In genomic region chr4:123244233-123244632, GRCh38 we compare ENCODE assay signal across 9 cellular contexts.
DNase-seq lines count a peak whose midpoint lies in the region; ATAC-seq and TF ChIP-seq lines count a peak whose summit lies in the region.
"Had no signal": no experiment of that assay in that cellular context is flagged by ENCODE, and none has a peak within 500 bp of the region (broad histone marks: within the 10 kb centered on the region; RNA-seq: fewer than 3 reads in every experiment).

No MANE protein-coding gene starts in this region.

- H3K9ac ChIP-seq in colonic mucosa (ENCODE audit: low read depth in 2 of 2, low read length in 2 of 2) = no peak overlapping the region

- ATAC-seq in upper lobe of left lung (ENCODE audit: low FRiP score in 2 of 2) = peak; percentile 59 to 72
- ATAC-seq: left colon had no signal

- TF ChIP-seq CTCF in RWPE1 (conservative IDR thresholded peaks at IDR 0.05; ENCODE audit: low read depth) (peak; percentile 32), cardiac muscle cell (IDR thresholded peaks at IDR 0.05; ENCODE audit: low read depth, low read length) (peak; percentile 4), upper lobe of left lung (IDR thresholded peaks at IDR 0.05) (no peak), colonic mucosa (IDR thresholded peaks at IDR 0.05) (no peak)

- H3K36me3 ChIP-seq in cardiac muscle cell (no peaks in the 10 kb centered on the region), upper lobe of left lung (no peaks in the 10 kb centered on the region), colonic mucosa (no peaks in the 10 kb centered on the region)

- H3K27ac ChIP-seq in RWPE1 (no peak overlapping the region), cardiac muscle cell (no peak overlapping the region), upper lobe of left lung (no peak overlapping the region), colonic mucosa (no peak overlapping the region)

- no peaks in the 10 kb centered on the region for H3K27me3 ChIP-seq in cardiac muscle cell
- no peaks in the 10 kb centered on the region for H3K27me3 ChIP-seq in upper lobe of left lung
- no peaks in the 10 kb centered on the region for H3K27me3 ChIP-seq in colonic mucosa

- peak in 2 of 4 donors; percentile 47 to 82 for TF ChIP-seq EP300 in upper lobe of left lung (IDR thresholded peaks at IDR 0.05)

- TF ChIP-seq POLR2A in upper lobe of left lung (IDR thresholded peaks at IDR 0.05) = no peak

- H3K9me3 ChIP-seq in cardiac muscle cell (ENCODE audit: low read depth) (no peaks in the 10 kb centered on the region), upper lobe of left lung (no peaks in the 10 kb centered on the region), colonic mucosa (no peaks in the 10 kb centered on the region)

- H3K4me3 ChIP-seq in cardiac muscle cell (no peak overlapping the region), upper lobe of left lung (no peak overlapping the region), colonic mucosa (no peak overlapping the region)

- POLR2A ChIA-PET in RWPE1 (lab: Yijun Ruan, JAX; ENCODE audit: low non-redundant PET) = no interaction called here

- CTCF ChIA-PET in RWPE1 (lab: Yijun Ruan, JAX) = interaction anchor here (0.6 to 0.7 kb wide), 3 partner anchors 10 to 553 kb away, joined by 3 to 5 read pairs (median 3); no protein-coding TSS in a partner anchor

- WGBS in upper lobe of left lung, 2 donors = 29 to 46% methylated on average over 5 of the region's 5 CpGs

- intact Hi-C loops in colonic mucosa (cut with DNase I) = no loop called here

- H3K4me1 ChIP-seq in cardiac muscle cell (ENCODE audit: low read depth) = peaks cover 14% of the 10 kb centered on the region
- peaks cover 0 to 17% (median 11%) of the 10 kb centered on the region in 4 donors for H3K4me1 ChIP-seq in upper lobe of left lung
- no peaks in the 10 kb centered on the region for H3K4me1 ChIP-seq in colonic mucosa

- DNase-seq in NCI-H748 (lab: John Stamatoyannopoulos, UW; ENCODE audit: unreplicated experiment) (peak; percentile 1), NCI-H748 treated with DMSO at 0.1 percent for 48 hours (lab: John Stamatoyannopoulos, UW) (no peak), RWPE1 (ENCODE audit: low spot score) (peak; percentile 20), cardiac muscle cell (ENCODE audit: low read depth in 1 of 2, low spot score in 1 of 2) (peak in 1 of 2 donors; percentile 41), upper lobe of left lung (peak in 1 of 2 donors; percentile 76), T-helper 2 cell (no peak), COLO829 (ENCODE audit: low spot score) (no peak), colonic mucosa (no peak)
- DNase-seq: left colon had no signal

Comparison
In these comparisons a context has a peak if more than half of its experiments do, and no peak if none do; other contexts are left out.
1. DNase-seq: peak in NCI-H748 (single experiment) and RWPE1 (single experiment); none in NCI-H748 treated with DMSO at 0.1 percent for 48 hours (single experiment), T-helper 2 cell (0 of 5), COLO829 (single experiment) and colonic mucosa (single experiment).
2. CTCF ChIP-seq: peak in RWPE1 (single experiment) and cardiac muscle cell (single experiment); none in upper lobe of left lung (0 of 6) and colonic mucosa (single experiment).